8 cellular contexts compared by ENCODE assay signal in genomic region chr17:40819528-40820125, GRCh38. TPM values are rescaled to one million over a fixed set of nuclear protein-coding genes. Genes with fewer than 3 reads are reported as not detected.
DNase-seq lines count a peak whose midpoint lies in the region; ATAC-seq and TF ChIP-seq lines count a peak whose summit lies in the region.

No MANE protein-coding gene starts in this region.

- DNase-seq in HAP-1 (ENCODE audit: low spot score in 2 of 2): no peak
- no peak for DNase-seq in T-helper 17 cell
- DNase-seq in fibroblast of peridontal ligament (ENCODE audit: extremely low read depth): peak; percentile 30
- no peak for DNase-seq in osteocyte (ENCODE audit: extremely low spot score, unreplicated experiment)
- no peak for DNase-seq in NCI-H2171 (lab: John Stamatoyannopoulos, UW)

- ATAC-seq in T-helper 17 cell (no peak), GM21528 (IDR thresholded peaks at IDR 0.05; ENCODE audit: low FRiP score, unreplicated experiment) (no peak), HG03571 (IDR thresholded peaks at IDR 0.05; ENCODE audit: unreplicated experiment) (no peak), GM18867 (IDR thresholded peaks at IDR 0.05; ENCODE audit: unreplicated experiment) (no peak)

- H3K36me3 Mint-ChIP-seq in T-helper 17 cell (ENCODE audit: low read depth) (peaks cover 5% of the 10 kb centered on the region), osteocyte (ENCODE audit: unreplicated experiment) (peaks cover 33% of the 10 kb centered on the region)

- H3K27ac Mint-ChIP-seq in T-helper 17 cell (peak overlapping the region; percentile 27), osteocyte (ENCODE audit: unreplicated experiment) (peak overlapping the region; percentile 72)

- peak overlapping the region; percentile 77 for H3K4me3 Mint-ChIP-seq in T-helper 17 cell
- peak overlapping the region; percentile 85 for H3K4me3 Mint-ChIP-seq in osteocyte (ENCODE audit: unreplicated experiment)

- no peak for TF ChIP-seq CTCF in osteocyte (IDR thresholded peaks at IDR 0.05)

- H3K9me3 ChIP-seq in HAP-1: no peaks in the 10 kb centered on the region
- H3K9me3 ChIP-seq in T-helper 17 cell (ENCODE audit: control insufficient read depth, low read length, poor library complexity, severe bottlenecking): no peaks in the 10 kb centered on the region

- H3K4me3 ChIP-seq in HAP-1: peak overlapping the region; percentile 51

- in situ Hi-C loops in HAP-1 (cut with MboI; ENCODE audit: low sequenced_read_pairs): no loop called here

- H3K9me3 Mint-ChIP-seq in osteocyte (ENCODE audit: unreplicated experiment): no peaks in the 10 kb centered on the region

- H3K4me1 Mint-ChIP-seq in T-helper 17 cell (peaks cover 4% of the 10 kb centered on the region), osteocyte (ENCODE audit: unreplicated experiment) (peaks cover 23% of the 10 kb centered on the region)

- peaks cover 7% of the 10 kb centered on the region; the same call in 1 of the 2 replicates for H3K36me3 ChIP-seq in HAP-1 (replicated peaks)

- H3K4me1 ChIP-seq in HAP-1: no peaks in the 10 kb centered on the region; the same call in 1 of the 2 replicates

- peaks cover 9% of the 10 kb centered on the region for H3K27me3 Mint-ChIP-seq in T-helper 17 cell
- H3K27me3 Mint-ChIP-seq in osteocyte (ENCODE audit: unreplicated experiment): no peaks in the 10 kb centered on the region

- H3K27me3 ChIP-seq in HAP-1 (ENCODE audit: low read depth): no peaks in the 10 kb centered on the region

RNA-seq across cellular contexts. Expression of gene KRT10, which starts 2.8 kb away (rescaled TPM):
- total RNA-seq in T-helper 17 cell (10 to 100 TPM; 25.2 to 28.3 TPM), osteocyte (46.5 and 49.0 TPM in 2 replicates)

RNA-seq across cellular contexts. Expression of gene KRT28, which starts 19.9 kb away (rescaled TPM):
- not detected for total RNA-seq in T-helper 17 cell
- total RNA-seq in osteocyte: not detected in 2 replicates

RNA-seq across cellular contexts. Expression of gene KRT27, which starts 37.3 kb away (rescaled TPM):
- total RNA-seq in T-helper 17 cell: not detected
- total RNA-seq in osteocyte: not detected in 2 replicates

RNA-seq across cellular contexts. Expression of gene KRT12, which starts 47.4 kb away (rescaled TPM):
- total RNA-seq in T-helper 17 cell (not detected), osteocyte (not detected in 2 replicates)

RNA-seq across cellular contexts. Expression of gene KRT26, which starts 47.6 kb away (rescaled TPM):
- total RNA-seq in T-helper 17 cell (not detected), osteocyte (not detected in 2 replicates)
